13 cellular contexts compared by ENCODE assay signal in genomic region chr9:133116346-133117231, GRCh38. TPM values are rescaled to one million over a fixed set of nuclear protein-coding genes. Genes with fewer than 3 reads are reported as not detected.
DNase-seq lines count a peak whose midpoint lies in the region; ATAC-seq and TF ChIP-seq lines count a peak whose summit lies in the region.
"Had no signal": no experiment of that assay in that cellular context is flagged by ENCODE, and none has a peak within 500 bp of the region (broad histone marks: within the 10 kb centered on the region; RNA-seq: fewer than 3 reads in every experiment).

No MANE protein-coding gene starts in this region.

- no peak overlapping the region for H3K4me2 ChIP-seq in SK-N-SH
- H3K4me2 ChIP-seq: KMS-11, PC-9 had no signal

- peaks cover 22 to 86% of the 10 kb centered on the region in 2 experiments for H3K4me1 ChIP-seq in SK-N-SH (ENCODE audit: control insufficient read depth in 1 of 2, insufficient read depth in 2 of 2, low read depth in 1 of 2, low read length in 1 of 2)
- peaks cover 74 to 97% (median 96%) of the 10 kb centered on the region in 6 donors for H3K4me1 ChIP-seq in spleen

- no peak overlapping the region for H3K4me3 ChIP-seq in SK-N-SH (ENCODE audit: low read depth in 2 of 2, low read length in 1 of 2)
- H3K4me3 ChIP-seq in spleen, result peak overlapping the region in 1 of 8 donors; percentile 19
- H3K4me3 ChIP-seq: coronary artery, PC-9 had no signal

- intact Hi-C loops in left ventricle myocardium superior (cut with micrococcal nuclease) (no loop called here), spleen (cut with DNase I; ENCODE audit: low total_unique reads) (no loop called here)

- H3K36me3 ChIP-seq in SK-N-SH (replicated peaks in 1 of 2; ENCODE audit: control insufficient read depth in 1 of 2, insufficient read depth in 2 of 2, low read length in 1 of 2) (peaks cover 0 to 5% of the 10 kb centered on the region in 2 experiments), spleen (peaks cover 0 to 6% (median 2%) of the 10 kb centered on the region in 6 donors)

- peak overlapping the region; percentile 87 for H3K27ac Mint-ChIP-seq in activated CD4-positive, alpha-beta memory T cell treated with anti-CD3 and anti-CD28 coated beads, Interleukin-2, amount 10 ng/mL, durations not matched to agents 7 days and 5 days

- no peak overlapping the region for H2AFZ ChIP-seq in SK-N-SH (ENCODE audit: low read depth)
- H2AFZ ChIP-seq: PC-9 had no signal

- CTCF ChIA-PET in SK-N-SH (lab: Yijun Ruan, JAX), result interaction anchor here (1.1 to 30.3 kb wide), 7 partner anchors 7 to 94 kb away, joined by 3 to 810 read pairs (median 23); no protein-coding TSS in a partner anchor
- CTCF ChIA-PET in activated CD4-positive, alpha-beta memory T cell treated with anti-CD3 and anti-CD28 coated beads, Interleukin-2, amount 10 ng/mL, durations not matched to agents 7 days and 5 days (lab: Charles Lee), result interaction anchor here (1.0 to 8.3 kb wide), 5 partner anchors 14 to 31 kb away, joined by 3 to 93 read pairs (median 5); no protein-coding TSS in a partner anchor

- peaks cover 11% of the 10 kb centered on the region for H3K36me3 Mint-ChIP-seq in activated CD4-positive, alpha-beta memory T cell treated with anti-CD3 and anti-CD28 coated beads, Interleukin-2, amount 10 ng/mL, durations not matched to agents 7 days and 5 days (ENCODE audit: low read depth)

- H3K4me1 Mint-ChIP-seq in activated CD4-positive, alpha-beta memory T cell treated with anti-CD3 and anti-CD28 coated beads, Interleukin-2, amount 10 ng/mL, durations not matched to agents 7 days and 5 days, result peaks cover 85% of the 10 kb centered on the region

- no peaks in the 10 kb centered on the region for H3K27me3 Mint-ChIP-seq in activated CD4-positive, alpha-beta memory T cell treated with anti-CD3 and anti-CD28 coated beads, Interleukin-2, amount 10 ng/mL, durations not matched to agents 7 days and 5 days

- no peaks in the 10 kb centered on the region for H3K9me2 ChIP-seq in SK-N-SH

- H4K20me1 ChIP-seq in SK-N-SH (ENCODE audit: insufficient read depth), result peaks cover 77% of the 10 kb centered on the region

- peaks cover 38% of the 10 kb centered on the region for H3K79me2 ChIP-seq in SK-N-SH (ENCODE audit: insufficient read depth)

- H3K27me3 ChIP-seq in SK-N-SH (ENCODE audit: insufficient read depth), result no peaks in the 10 kb centered on the region
- no peaks in the 10 kb centered on the region for H3K27me3 ChIP-seq in spleen (replicated peaks in 1 of 7)

- no peak for DNase-seq in SK-N-SH
- DNase-seq in activated CD4-positive, alpha-beta memory T cell treated with anti-CD3 and anti-CD28 coated beads, Interleukin-2, amount 10 ng/mL, durations not matched to agents 7 days and 5 days, result no peak
- peak; percentile 38 for DNase-seq in left ventricle myocardium superior
- peak; percentile 73 for DNase-seq in spleen
- no peak for DNase-seq in superior temporal gyrus (ENCODE audit: extremely low spot score)
- DNase-seq in kidney glomerular epithelial cell (lab: John Stamatoyannopoulos, UW), result no peak
- DNase-seq: GOT3, PC-9 had no signal

- TF ChIP-seq POLR2A in spleen (IDR thresholded peaks at IDR 0.05), result no peak

- TF ChIP-seq EP300 in SK-N-SH (IDR thresholded peaks at IDR 0.05; ENCODE audit: borderline replicate concordance in 1 of 2, low read depth in 1 of 2, low read length in 1 of 2), result no peak

- WGBS in SK-N-SH (ENCODE audit: low lambda C conversion rate), result 80% methylated on average over 1 of the region's 20 CpGs
- 77 to 82% (median 80%) methylated on average over 12 to 20 of the region's 20 CpGs for WGBS in spleen, 5 donors

- POLR2A ChIA-PET in SK-N-SH (lab: Yijun Ruan, JAX), result interaction anchor here (1.2 to 4.6 kb wide), 2 partner anchors 16 to 32 kb away, joined by 4 to 51 read pairs; no protein-coding TSS in a partner anchor
- POLR2A ChIA-PET in activated CD4-positive, alpha-beta memory T cell treated with anti-CD3 and anti-CD28 coated beads, Interleukin-2, amount 10 ng/mL, durations not matched to agents 7 days and 5 days (lab: Charles Lee), result interaction anchor here (1.0 to 12.7 kb wide), 10 partner anchors 8 to 86 kb away, joined by 3 to 148 read pairs (median 6); partner anchors contain the start of gene GTF3C5

- TF ChIP-seq CTCF in SK-N-SH (IDR thresholded peaks at IDR 0.05) (no peak), spleen (IDR thresholded peaks at IDR 0.05 in 8 of 11, conservative IDR thresholded peaks at IDR 0.05 in 3 of 11) (no peak)

- H3K4me3 Mint-ChIP-seq in activated CD4-positive, alpha-beta memory T cell treated with anti-CD3 and anti-CD28 coated beads, Interleukin-2, amount 10 ng/mL, durations not matched to agents 7 days and 5 days, result no peak overlapping the region

- ATAC-seq in SK-N-SH treated with all-trans-retinoic acid at 6 μM for 48 hours (no peak), left ventricle myocardium superior (no peak), HG02678 (IDR thresholded peaks at IDR 0.05; ENCODE audit: unreplicated experiment) (no peak)

- no peak for TF ChIP-seq RAD21 in SK-N-SH (IDR thresholded peaks at IDR 0.05; ENCODE audit: low read length)

- H3K27ac ChIP-seq in SK-N-SH (ENCODE audit: low read depth in 2 of 2, low read length in 1 of 2) (peak overlapping the region in 1 of 2 experiments; percentile 99; a peak in 2 of 4 replicates), spleen (peak overlapping the region in 4 of 8 donors; percentile 70 to 95 (median 74))
- H3K27ac ChIP-seq: 22Rv1, coronary artery, KMS-11, PC-9 had no signal

- H3K9me3 ChIP-seq in SK-N-SH, result no peaks in the 10 kb centered on the region
- no peaks in the 10 kb centered on the region for H3K9me3 ChIP-seq in spleen

- no peak overlapping the region for H3K9ac ChIP-seq in SK-N-SH
- H3K9ac ChIP-seq: KMS-11 had no signal

- H3K9me3 Mint-ChIP-seq in activated CD4-positive, alpha-beta memory T cell treated with anti-CD3 and anti-CD28 coated beads, Interleukin-2, amount 10 ng/mL, durations not matched to agents 7 days and 5 days, result no peaks in the 10 kb centered on the region

- H3F3A ChIP-seq in SK-N-SH (replicated peaks; ENCODE audit: insufficient read depth), result peaks cover 2% of the 10 kb centered on the region

TF ChIP-seq in SK-N-SH, 30 proteins besides CTCF, POLR2A, EP300 and RAD21:
- 0 out of 2 replicates have a peak, but pooled peaks have one; percentile 3 for TF ChIP-seq FOXJ3 (CRISPR knock-in tag; IDR thresholded peaks at IDR 0.05)
- no peak for TF ChIP-seq NFIC (IDR thresholded peaks at IDR 0.05; ENCODE audit: borderline replicate concordance)

TF ChIP-seq in SK-N-SH treated with all-trans-retinoic acid at 6 μM for 48 hours, 23 proteins besides CTCF, POLR2A, EP300 and RAD21:
- TF ChIP-seq ZFP30 (CRISPR knock-in tag; IDR thresholded peaks at IDR 0.05), result no peak
- no peak for TF ChIP-seq ZFP3 (CRISPR knock-in tag; IDR thresholded peaks at IDR 0.05)
- TF ChIP-seq ESRRG (CRISPR knock-in tag; IDR thresholded peaks at IDR 0.05), result no peak
- TF ChIP-seq POU6F1 (CRISPR knock-in tag; IDR thresholded peaks at IDR 0.05; ENCODE audit: borderline replicate concordance, low read depth), result no peak
- TF ChIP-seq SNAI2 (CRISPR knock-in tag; IDR thresholded peaks at IDR 0.05), result no peak
- no peak for TF ChIP-seq ZNF70 (CRISPR knock-in tag; IDR thresholded peaks at IDR 0.05)
- TF ChIP-seq OSR1 (CRISPR knock-in tag; IDR thresholded peaks at IDR 0.05), result no peak
- TF ChIP-seq ARNTL (CRISPR knock-in tag; IDR thresholded peaks at IDR 0.05; ENCODE audit: borderline replicate concordance, low read depth), result no peak
- TF ChIP-seq GLIS3 (CRISPR knock-in tag; IDR thresholded peaks at IDR 0.05), result no peak
- TF ChIP-seq ZC3H10 (CRISPR knock-in tag; IDR thresholded peaks at IDR 0.05), result no peak

RNA-seq across cellular contexts. Expression of gene RALGDS, which starts 4.5 kb away (rescaled TPM):
- polyA plus RNA-seq in SK-N-SH (2012; rRNA removed) (64.1 and 64.7 TPM in 2 replicates), spleen (10 to 100 TPM; 21.3 to 40.1 (median 27.2) TPM)
- polyA plus RNA-seq in SK-N-SH (2012; cell fraction: cytosol; rRNA removed), result 29.8 and 47.9 TPM in 2 replicates
- polyA plus RNA-seq in SK-N-SH (2012; cell fraction: nucleus; rRNA removed), result 152 and 169 TPM in 2 replicates
- total RNA-seq in activated CD4-positive, alpha-beta memory T cell treated with anti-CD3 and anti-CD28 coated beads, Interleukin-2, amount 10 ng/mL, durations not matched to agents 7 days and 5 days, result 100 to 1,000 TPM; 113 to 123 TPM
- total RNA-seq in left ventricle myocardium superior (33.1 TPM), spleen (10 to 100 TPM; 50.6 to 74.3 (median 60.3) TPM)

RNA-seq across cellular contexts. Expression of gene GBGT1, which starts 47.1 kb away (rescaled TPM):
- 0.45 and 0.51 TPM in 2 replicates for polyA plus RNA-seq in SK-N-SH (2012; rRNA removed)
- polyA plus RNA-seq in SK-N-SH (2012; cell fraction: cytosol; rRNA removed), result 0.22 and 0.30 TPM in 2 replicates
- polyA plus RNA-seq in SK-N-SH (2012; cell fraction: nucleus; rRNA removed), result 1.1 and 1.7 TPM in 2 replicates
- total RNA-seq in activated CD4-positive, alpha-beta memory T cell treated with anti-CD3 and anti-CD28 coated beads, Interleukin-2, amount 10 ng/mL, durations not matched to agents 7 days and 5 days, result 1 to 10 TPM; 2.5 to 3.9 TPM
- 6.2 TPM for total RNA-seq in left ventricle myocardium superior
- 10 to 100 TPM; 16.8 to 52.8 (median 31.2) TPM for total RNA-seq in spleen
- polyA plus RNA-seq in spleen, result 10 to 100 TPM in 2 of 3 donors, 1 to 10 TPM in 1; 9.2 to 14.1 (median 10.7) TPM

RNA-seq across cellular contexts. Expression of gene CEL, which starts 54.8 kb away (rescaled TPM):
- polyA plus RNA-seq in SK-N-SH (2012; rRNA removed) (0.75 and 0.87 TPM in 2 replicates), spleen (under 1 TPM; 0.46 to 0.67 (median 0.55) TPM)
- polyA plus RNA-seq in SK-N-SH (2012; cell fraction: cytosol; rRNA removed), result 0.24 and 0.35 TPM in 2 replicates
- polyA plus RNA-seq in SK-N-SH (2012; cell fraction: nucleus; rRNA removed), result 6.3 and 7.8 TPM in 2 replicates
- 1 to 10 TPM; 1.1 to 1.4 TPM for total RNA-seq in activated CD4-positive, alpha-beta memory T cell treated with anti-CD3 and anti-CD28 coated beads, Interleukin-2, amount 10 ng/mL, durations not matched to agents 7 days and 5 days
- total RNA-seq in left ventricle myocardium superior (7.2 TPM), spleen (1 to 10 TPM in 3 of 7 donors, under 1 TPM in 2, not detected in 2; 0.58 to 5.3 (median 1.9) TPM)

Comparison
In these comparisons a context has a peak if more than half of its experiments do, and no peak if none do; other contexts are left out.
1. DNase-seq: peak in left ventricle myocardium superior (single experiment) and spleen (single experiment); none in SK-N-SH (single experiment), activated CD4-positive, alpha-beta memory T cell treated with anti-CD3 and anti-CD28 coated beads, Interleukin-2, amount 10 ng/mL, durations not matched to agents 7 days and 5 days (single experiment), superior temporal gyrus (single experiment) and kidney glomerular epithelial cell (single experiment).